1 cellular context compared by ENCODE assay signal in the genomic region with DNA sequence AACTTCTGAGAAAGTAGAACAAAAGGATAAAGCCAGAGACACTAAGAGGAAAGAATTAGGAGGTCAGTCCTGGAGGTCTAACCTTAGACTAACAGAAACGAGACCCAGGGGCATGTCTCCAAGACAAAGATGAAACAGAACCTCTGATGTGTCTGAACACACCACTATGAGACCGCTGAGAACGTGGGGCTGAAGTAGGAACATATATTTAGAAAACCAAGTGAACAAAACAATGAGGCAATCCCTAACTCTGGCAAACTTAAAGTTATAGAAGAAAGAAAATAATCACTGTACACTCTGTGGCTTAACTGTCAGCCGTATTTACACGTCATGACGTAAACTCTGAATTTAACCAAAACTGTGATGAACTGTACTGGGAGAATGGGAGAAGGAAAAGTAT.
TF ChIP-seq lines count a peak whose summit lies in the region.

No MANE protein-coding gene starts in this region.

TF ChIP-seq in HepG2, 621 proteins besides CTCF, POLR2A, EP300 and RAD21:
- TF ChIP-seq TMF1 (CRISPR knock-in tag; IDR thresholded peaks at IDR 0.05; ENCODE audit: low read depth) (no peak), MATR3 (CRISPR knock-in tag; IDR thresholded peaks at IDR 0.05) (no peak), NFE2 (CRISPR knock-in tag; IDR thresholded peaks at IDR 0.05) (no peak), ZNF121 (CRISPR knock-in tag; IDR thresholded peaks at IDR 0.05) (no peak), SP1 (IDR thresholded peaks at IDR 0.05) (no peak), SP1 (CRISPR knock-in tag; IDR thresholded peaks at IDR 0.05) (no peak), ZNF570 (CRISPR knock-in tag; IDR thresholded peaks at IDR 0.05; ENCODE audit: borderline replicate concordance) (no peak), ZMYM2 (CRISPR knock-in tag; IDR thresholded peaks at IDR 0.05) (no peak), REPIN1 (CRISPR knock-in tag; IDR thresholded peaks at IDR 0.05; ENCODE audit: borderline replicate concordance, low read depth) (no peak), XRCC5 (optimal IDR thresholded peaks at IDR 0.05; ENCODE audit: low read length) (no peak), TRIM24 (CRISPR knock-in tag; IDR thresholded peaks at IDR 0.05) (no peak)
- TF ChIP-seq, protein P1, sequence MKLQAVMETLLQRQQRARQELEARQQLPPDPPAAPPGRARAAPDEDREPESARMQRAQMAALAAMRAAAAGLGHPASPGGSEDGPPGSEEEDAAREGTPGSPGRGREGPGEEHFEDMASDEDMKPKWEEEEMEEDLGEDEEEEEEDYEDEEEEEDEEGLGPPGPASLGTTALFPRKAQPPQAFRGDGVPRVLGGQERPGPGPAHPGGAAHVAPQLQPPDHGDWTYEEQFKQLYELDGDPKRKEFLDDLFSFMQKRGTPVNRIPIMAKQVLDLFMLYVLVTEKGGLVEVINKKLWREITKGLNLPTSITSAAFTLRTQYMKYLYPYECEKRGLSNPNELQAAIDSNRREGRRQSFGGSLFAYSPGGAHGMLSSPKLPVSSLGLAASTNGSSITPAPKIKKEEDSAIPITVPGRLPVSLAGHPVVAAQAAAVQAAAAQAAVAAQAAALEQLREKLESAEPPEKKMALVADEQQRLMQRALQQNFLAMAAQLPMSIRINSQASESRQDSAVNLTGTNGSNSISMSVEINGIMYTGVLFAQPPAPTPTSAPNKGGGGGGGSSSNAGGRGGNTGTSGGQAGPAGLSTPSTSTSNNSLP (IDR thresholded peaks at IDR 0.05; ENCODE audit: low read depth, low read length), result no peak
- TF ChIP-seq, protein P2, sequence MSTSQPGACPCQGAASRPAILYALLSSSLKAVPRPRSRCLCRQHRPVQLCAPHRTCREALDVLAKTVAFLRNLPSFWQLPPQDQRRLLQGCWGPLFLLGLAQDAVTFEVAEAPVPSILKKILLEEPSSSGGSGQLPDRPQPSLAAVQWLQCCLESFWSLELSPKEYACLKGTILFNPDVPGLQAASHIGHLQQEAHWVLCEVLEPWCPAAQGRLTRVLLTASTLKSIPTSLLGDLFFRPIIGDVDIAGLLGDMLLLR (CRISPR knock-in tag; IDR thresholded peaks at IDR 0.05), result no peak
- TF ChIP-seq, protein P3, sequence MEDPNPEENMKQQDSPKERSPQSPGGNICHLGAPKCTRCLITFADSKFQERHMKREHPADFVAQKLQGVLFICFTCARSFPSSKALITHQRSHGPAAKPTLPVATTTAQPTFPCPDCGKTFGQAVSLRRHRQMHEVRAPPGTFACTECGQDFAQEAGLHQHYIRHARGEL (CRISPR knock-in tag; IDR thresholded peaks at IDR 0.05), result no peak
- TF ChIP-seq, protein P4, sequence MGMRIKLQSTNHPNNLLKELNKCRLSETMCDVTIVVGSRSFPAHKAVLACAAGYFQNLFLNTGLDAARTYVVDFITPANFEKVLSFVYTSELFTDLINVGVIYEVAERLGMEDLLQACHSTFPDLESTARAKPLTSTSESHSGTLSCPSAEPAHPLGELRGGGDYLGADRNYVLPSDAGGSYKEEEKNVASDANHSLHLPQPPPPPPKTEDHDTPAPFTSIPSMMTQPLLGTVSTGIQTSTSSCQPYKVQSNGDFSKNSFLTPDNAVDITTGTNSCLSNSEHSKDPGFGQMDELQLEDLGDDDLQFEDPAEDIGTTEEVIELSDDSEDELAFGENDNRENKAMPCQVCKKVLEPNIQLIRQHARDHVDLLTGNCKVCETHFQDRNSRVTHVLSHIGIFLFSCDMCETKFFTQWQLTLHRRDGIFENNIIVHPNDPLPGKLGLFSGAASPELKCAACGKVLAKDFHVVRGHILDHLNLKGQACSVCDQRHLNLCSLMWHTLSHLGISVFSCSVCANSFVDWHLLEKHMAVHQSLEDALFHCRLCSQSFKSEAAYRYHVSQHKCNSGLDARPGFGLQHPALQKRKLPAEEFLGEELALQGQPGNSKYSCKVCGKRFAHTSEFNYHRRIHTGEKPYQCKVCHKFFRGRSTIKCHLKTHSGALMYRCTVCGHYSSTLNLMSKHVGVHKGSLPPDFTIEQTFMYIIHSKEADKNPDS (CRISPR knock-in tag; IDR thresholded peaks at IDR 0.05), result no peak
